ENCODE assay signal across 12 cellular contexts in the genomic region with DNA sequence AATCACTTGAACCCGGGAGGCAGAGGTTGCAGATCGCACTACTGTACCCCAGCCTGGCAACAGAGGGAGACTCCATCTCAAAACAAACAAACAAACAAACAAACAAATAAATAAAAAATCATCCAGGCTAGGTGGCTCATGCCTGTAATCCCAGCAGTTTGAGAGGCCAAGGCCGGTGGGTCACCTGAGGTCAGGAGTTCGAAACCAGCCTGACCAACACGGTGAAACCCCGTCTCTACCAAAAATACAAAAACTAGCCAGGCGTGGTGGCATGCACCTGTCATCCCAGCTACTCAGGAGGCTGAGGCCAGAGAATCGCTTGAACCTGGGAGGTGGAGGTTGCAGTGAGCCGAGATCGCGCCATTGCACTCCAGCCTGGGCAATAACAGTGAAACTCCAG. TPM values are rescaled to one million over a fixed set of nuclear protein-coding genes. Genes with fewer than 3 reads are reported as not detected.
"Had no signal": no experiment of that assay in that cellular context is flagged by ENCODE, and none has a peak within 500 bp of the region (broad histone marks: within the 10 kb centered on the region; RNA-seq: fewer than 3 reads in every experiment).

No MANE protein-coding gene starts in this region.

RNA-seq across cellular contexts. Expression of a gene that starts 2.0 kb away (rescaled TPM):
- total RNA-seq: activated CD4-positive, alpha-beta memory T cell treated with anti-CD3 and anti-CD28 coated beads for 36 hours; activated naive CD4-positive, alpha-beta T cell treated with anti-CD3 and anti-CD28 coated beads for 36 hours; activated naive CD4-positive, alpha-beta T cell treated with anti-CD3 and anti-CD28 coated beads, Interleukin-2, amount 50 U/mL, for 72 hours; activated T-cell treated with anti-CD3 and anti-CD28 coated beads, Interleukin-2, amount 50 U/mL, for 4 hours; activated T-helper 1 cell treated with anti-CD3 and anti-CD28 coated beads, Interleukin-12 subunit alpha, Interleukin-12 subunit beta, Interleukin-2, Interleukin-4 antibody, amounts not matched to agents 30 ng/mL and 10 ng/mL and 1 ng/mL, durations not matched to agents 14 hours and 24 hours and 36 hours; adrenal gland; astrocyte; body of pancreas; cardiac septum; MCF 10A; SJCRH30; WTC11 had no signal
